8 cellular contexts compared by ENCODE assay signal in genomic region chr4:110196206-110196870, GRCh38. TPM values are rescaled to one million over a fixed set of nuclear protein-coding genes. Genes with fewer than 3 reads are reported as not detected.
A peak's percentile ranks its signal among the peaks of the same experiment; 100 is the strongest.
DNase-seq lines count a peak whose midpoint lies in the region; ATAC-seq and TF ChIP-seq lines count a peak whose summit lies in the region.

No MANE protein-coding gene starts in this region.

- H3K4me3 Mint-ChIP-seq in activated naive CD8-positive, alpha-beta T cell treated with anti-CD3 and anti-CD28 coated beads, Interleukin-2, amount 10 ng/mL, durations not matched to agents 7 days and 5 days = peak overlapping the region; percentile 94

- no peak for TF ChIP-seq CTCF in RWPE2 (IDR thresholded peaks at IDR 0.05; ENCODE audit: poor library complexity, severe bottlenecking)
- no peak for TF ChIP-seq CTCF in parathyroid adenoma (IDR thresholded peaks at IDR 0.05)

- peak overlapping the region; percentile 98 for H3K27ac Mint-ChIP-seq in activated naive CD8-positive, alpha-beta T cell treated with anti-CD3 and anti-CD28 coated beads, Interleukin-2, amount 10 ng/mL, durations not matched to agents 7 days and 5 days

- H3K9me3 ChIP-seq in RWPE2 (ENCODE audit: severe bottlenecking) = no peaks in the 10 kb centered on the region
- H3K9me3 ChIP-seq in parathyroid adenoma (ENCODE audit: control insufficient read depth, low read length) = no peaks in the 10 kb centered on the region

- H3K27me3 Mint-ChIP-seq in activated naive CD8-positive, alpha-beta T cell treated with anti-CD3 and anti-CD28 coated beads, Interleukin-2, amount 10 ng/mL, durations not matched to agents 7 days and 5 days = peaks cover 2% of the 10 kb centered on the region

- no peaks in the 10 kb centered on the region for H3K27me3 ChIP-seq in RWPE2 (ENCODE audit: insufficient read depth, poor library complexity, severe bottlenecking)
- no peaks in the 10 kb centered on the region for H3K27me3 ChIP-seq in parathyroid adenoma (ENCODE audit: control insufficient read depth, insufficient read depth, low read length)

- peak overlapping the region; percentile 86 for H2AFZ ChIP-seq in parathyroid adenoma

- ATAC-seq in GM19324 (IDR thresholded peaks at IDR 0.05; ENCODE audit: low FRiP score, unreplicated experiment) (peak; percentile 41), HG03442 (IDR thresholded peaks at IDR 0.05; ENCODE audit: unreplicated experiment) (peak; percentile 20), RWPE2 (ENCODE audit: low read depth) (peak; percentile 40)
- peak; percentile 22 for ATAC-seq in activated naive CD8-positive, alpha-beta T cell treated with anti-CD3 and anti-CD28 coated beads, Interleukin-2, amount 10 ng/mL, durations not matched to agents 7 days and 5 days (ENCODE audit: low read depth)

- H3K36me3 Mint-ChIP-seq in activated naive CD8-positive, alpha-beta T cell treated with anti-CD3 and anti-CD28 coated beads, Interleukin-2, amount 10 ng/mL, durations not matched to agents 7 days and 5 days = peaks cover 6% of the 10 kb centered on the region

- H3K4me1 ChIP-seq in RWPE2 (ENCODE audit: insufficient read depth, poor library complexity, severe bottlenecking) = peaks cover 32% of the 10 kb centered on the region
- H3K4me1 ChIP-seq in parathyroid adenoma = no peaks in the 10 kb centered on the region

- peak overlapping the region; percentile 98 for H3K4me2 ChIP-seq in parathyroid adenoma (ENCODE audit: low read length)

- DNase-seq in C1 segment of cervical spinal cord (lab: John Stamatoyannopoulos, UW) = peak in 13 of 14 donors; percentile 19 to 87 (median 74)
- peak; percentile 62 for DNase-seq in RWPE2 (ENCODE audit: low spot score)
- peak; percentile 79 for DNase-seq in activated naive CD8-positive, alpha-beta T cell treated with anti-CD3 and anti-CD28 coated beads, Interleukin-2, amount 10 ng/mL, durations not matched to agents 7 days and 5 days
- DNase-seq in cardiac septum (ENCODE audit: low spot score) = peak; percentile 77
- no peak for DNase-seq in middle frontal gyrus (ENCODE audit: extremely low spot score, low spot score)

- intact Hi-C loops in cardiac septum (cut with DNase I) = loop anchor here (5.0 to 10.0 kb wide), 2 partner anchors 144 to 318 kb away; no protein-coding TSS in a partner anchor

- H3K4me3 ChIP-seq in RWPE2 (ENCODE audit: severe bottlenecking) (peak overlapping the region; percentile 73), parathyroid adenoma (ENCODE audit: low read depth, low read length) (peak overlapping the region; percentile 74)

- peaks cover 23% of the 10 kb centered on the region for H3K4me1 Mint-ChIP-seq in activated naive CD8-positive, alpha-beta T cell treated with anti-CD3 and anti-CD28 coated beads, Interleukin-2, amount 10 ng/mL, durations not matched to agents 7 days and 5 days

- H3K9ac ChIP-seq in parathyroid adenoma = no peak overlapping the region

- POLR2A ChIA-PET in activated naive CD8-positive, alpha-beta T cell treated with anti-CD3 and anti-CD28 coated beads, Interleukin-2, amount 10 ng/mL, durations not matched to agents 7 days and 5 days (lab: Charles Lee) = interaction anchor here (0.6 to 5.0 kb wide), 7 partner anchors 11 to 636 kb away, joined by 3 to 44 read pairs (median 4); partner anchors contain the start of gene MCUB

- H3K36me3 ChIP-seq in RWPE2 (ENCODE audit: low read depth) = peaks cover 30% of the 10 kb centered on the region
- no peaks in the 10 kb centered on the region for H3K36me3 ChIP-seq in parathyroid adenoma (ENCODE audit: control insufficient read depth, insufficient read depth, low read length)

- no peaks in the 10 kb centered on the region for H3K79me2 ChIP-seq in parathyroid adenoma

- no peaks in the 10 kb centered on the region for H3K9me3 Mint-ChIP-seq in activated naive CD8-positive, alpha-beta T cell treated with anti-CD3 and anti-CD28 coated beads, Interleukin-2, amount 10 ng/mL, durations not matched to agents 7 days and 5 days

- H3K27ac ChIP-seq in RWPE2 (ENCODE audit: poor library complexity, severe bottlenecking) (peak overlapping the region; percentile 89), parathyroid adenoma (peak overlapping the region; percentile 56)

RNA-seq across cellular contexts. Expression of gene ELOVL6, which starts 2.1 kb away (rescaled TPM):
- 10 to 100 TPM in 1 of 2 experiments, 1 to 10 TPM in 1; 9.9 to 14.6 TPM for total RNA-seq in activated naive CD8-positive, alpha-beta T cell treated with anti-CD3 and anti-CD28 coated beads, Interleukin-2, amount 10 ng/mL, durations not matched to agents 7 days and 5 days
- total RNA-seq in cardiac septum = 2.4 TPM
